1 cellular context compared by ENCODE assay signal in genomic region chr17:44965491-44966234, GRCh38.
A peak's percentile ranks its signal among the peaks of the same experiment; 100 is the strongest.
TF ChIP-seq lines count a peak whose summit lies in the region.

No MANE protein-coding gene starts in this region.

TF ChIP-seq in HepG2, 621 proteins besides CTCF, POLR2A, EP300 and RAD21:
- TF ChIP-seq HHEX (CRISPR knock-in tag; IDR thresholded peaks at IDR 0.05) (no peak), JARID2 (CRISPR knock-in tag; IDR thresholded peaks at IDR 0.05; ENCODE audit: insufficient replicate concordance) (no peak), CREB1 (IDR thresholded peaks at IDR 0.05) (no peak), CREB1 (CRISPR knock-in tag; IDR thresholded peaks at IDR 0.05) (no peak), TAF15 (IDR thresholded peaks at IDR 0.05; ENCODE audit: low read depth, low read length, poor library complexity, severe bottlenecking) (no peak), MNT (IDR thresholded peaks at IDR 0.05) (peak; percentile 87), SKI (IDR thresholded peaks at IDR 0.05; ENCODE audit: partially characterized antibody) (no peak)
